In genomic region chr7:139853576-139854511, GRCh38 we compare ENCODE assay signal across 1 cellular context.
A peak's percentile ranks its signal among the peaks of the same experiment; 100 is the strongest.
TF ChIP-seq lines count a peak whose summit lies in the region.

No MANE protein-coding gene starts in this region.

TF ChIP-seq in K562, 482 proteins besides CTCF, POLR2A, EP300 and RAD21 (continued from another document and continues in another):
- TF ChIP-seq THAP7 (CRISPR knock-in tag; IDR thresholded peaks at IDR 0.05) (no peak), BHLHE40 (IDR thresholded peaks at IDR 0.05; ENCODE audit: low read length) (no peak), E2F4 (CRISPR knock-in tag; IDR thresholded peaks at IDR 0.05; ENCODE audit: low read depth) (no peak), ATF1 (CRISPR knock-in tag; IDR thresholded peaks at IDR 0.05) (no peak), ATF1 (tag; IDR thresholded peaks at IDR 0.05) (no peak), TRIM25 (IDR thresholded peaks at IDR 0.05; ENCODE audit: borderline replicate concordance) (no peak), CREB5 (CRISPR knock-in tag; IDR thresholded peaks at IDR 0.05) (no peak), ZNF780A (CRISPR knock-in tag; IDR thresholded peaks at IDR 0.05) (no peak), TCFL5 (CRISPR knock-in tag; conservative IDR thresholded peaks at IDR 0.05) (no peak), BMI1 (IDR thresholded peaks at IDR 0.05; ENCODE audit: low read length) (no peak), ZNF274 (IDR thresholded peaks at IDR 0.05; ENCODE audit: borderline replicate concordance, low read depth, low read length) (no peak), NFATC3 (IDR thresholded peaks at IDR 0.05) (peak; percentile 63; the same call in 1 of the 2 replicates), DDX20 (tag; IDR thresholded peaks at IDR 0.05; ENCODE audit: low read depth) (peak; percentile 81), GTF2A2 (tag; IDR thresholded peaks at IDR 0.05) (no peak), RCOR1 (IDR thresholded peaks at IDR 0.05; ENCODE audit: borderline replicate concordance in 1 of 2, low read depth in 2 of 2, low read length in 2 of 2) (0 out of 4 replicates have a peak, but pooled peaks of 1 of the 2 experiments have one; percentile 39), RBM25 (IDR thresholded peaks at IDR 0.05; ENCODE audit: low read depth, low read length, severe bottlenecking) (peak; percentile 89), SMAD3 (CRISPR knock-in tag; conservative IDR thresholded peaks at IDR 0.05) (no peak), PHB2 (IDR thresholded peaks at IDR 0.05; ENCODE audit: low read depth) (no peak), CEBPG (CRISPR knock-in tag; IDR thresholded peaks at IDR 0.05) (peak; percentile 92), CEBPG (tag; conservative IDR thresholded peaks at IDR 0.05 in 1 of 2, IDR thresholded peaks at IDR 0.05 in 1 of 2) (peak; percentile 94 to 96), NFIX (CRISPR knock-in tag; IDR thresholded peaks at IDR 0.05; ENCODE audit: low read depth) (no peak), CHAMP1 (IDR thresholded peaks at IDR 0.05) (no peak), ZFP30 (CRISPR knock-in tag; IDR thresholded peaks at IDR 0.05; ENCODE audit: borderline replicate concordance) (no peak), HDAC8 (tag; IDR thresholded peaks at IDR 0.05) (peak; percentile 73; the same call in 1 of the 2 replicates), EHMT2 (IDR thresholded peaks at IDR 0.05) (0 out of 2 replicates have a peak, but pooled peaks have one; percentile 8), SRF (CRISPR knock-in tag; IDR thresholded peaks at IDR 0.05) (0 out of 4 replicates have a peak, but pooled peaks of 1 of the 2 experiments have one; percentile 36), ID3 (CRISPR knock-in tag; IDR thresholded peaks at IDR 0.05) (no peak), ID3 (tag; IDR thresholded peaks at IDR 0.05) (peak; percentile 73), ZNF57 (CRISPR knock-in tag; IDR thresholded peaks at IDR 0.05) (no peak), PURB (CRISPR knock-in tag; IDR thresholded peaks at IDR 0.05; ENCODE audit: low read depth) (no peak), CBFB (CRISPR knock-in tag; IDR thresholded peaks at IDR 0.05) (no peak), PCBP1 (IDR thresholded peaks at IDR 0.05; ENCODE audit: low read depth, low read length, poor library complexity, severe bottlenecking) (no peak), ZC3H4 (CRISPR knock-in tag; IDR thresholded peaks at IDR 0.05; ENCODE audit: borderline replicate concordance) (no peak), ZNF707 (CRISPR knock-in tag; conservative IDR thresholded peaks at IDR 0.05) (no peak), SRSF9 (IDR thresholded peaks at IDR 0.05; ENCODE audit: borderline replicate concordance, low read depth, low read length) (no peak), KHSRP (IDR thresholded peaks at IDR 0.05) (no peak), ZKSCAN3 (CRISPR knock-in tag; IDR thresholded peaks at IDR 0.05) (no peak), ZBED1 (IDR thresholded peaks at IDR 0.05) (no peak), CREB3 (tag; conservative IDR thresholded peaks at IDR 0.05; ENCODE audit: low read depth) (peak; percentile 88), DIDO1 (tag; IDR thresholded peaks at IDR 0.05; ENCODE audit: low read depth) (no peak), ILK (tag; IDR thresholded peaks at IDR 0.05; ENCODE audit: borderline replicate concordance, low read depth) (no peak), SMARCA5 (IDR thresholded peaks at IDR 0.05) (peak; percentile 87; the same call in 1 of the 2 replicates), RBM34 (IDR thresholded peaks at IDR 0.05; ENCODE audit: borderline replicate concordance, insufficient read depth, low read length) (no peak), XRCC5 (IDR thresholded peaks at IDR 0.05; ENCODE audit: low read depth, low read length) (no peak), ZNF586 (CRISPR knock-in tag; conservative IDR thresholded peaks at IDR 0.05) (no peak), POLR3A (IDR thresholded peaks at IDR 0.05; ENCODE audit: borderline replicate concordance, extremely low read depth, insufficient read depth, insufficient read length) (no peak), ZHX1 (conservative IDR thresholded peaks at IDR 0.05; ENCODE audit: low read length) (no peak), NFE2 (IDR thresholded peaks at IDR 0.05; ENCODE audit: low read depth) (peak; percentile 60), ZNF133 (CRISPR knock-in tag; IDR thresholded peaks at IDR 0.05) (no peak), BRD9 (IDR thresholded peaks at IDR 0.05; ENCODE audit: low read depth, partially characterized antibody) (no peak), MAX (CRISPR knock-in tag; IDR thresholded peaks at IDR 0.05) (no peak), HBP1 (CRISPR knock-in tag; IDR thresholded peaks at IDR 0.05) (no peak), ARHGAP35 (IDR thresholded peaks at IDR 0.05; ENCODE audit: partially characterized antibody) (no peak), ZNF512 (tag; IDR thresholded peaks at IDR 0.05) (0 out of 2 replicates have a peak, but pooled peaks have one; percentile 14), MAZ (CRISPR knock-in tag; conservative IDR thresholded peaks at IDR 0.05 in 1 of 2, IDR thresholded peaks at IDR 0.05 in 1 of 2) (peak in 1 of 2 experiments; percentile 40; a peak in 1 of 4 replicates), FOXA1 (IDR thresholded peaks at IDR 0.05; ENCODE audit: borderline replicate concordance) (no peak), CSDE1 (IDR thresholded peaks at IDR 0.05) (no peak), SAFB (IDR thresholded peaks at IDR 0.05; ENCODE audit: borderline replicate concordance, low read depth, low read length) (no peak)
